ENCODE assay signal across 8 cellular contexts in the genomic region with DNA sequence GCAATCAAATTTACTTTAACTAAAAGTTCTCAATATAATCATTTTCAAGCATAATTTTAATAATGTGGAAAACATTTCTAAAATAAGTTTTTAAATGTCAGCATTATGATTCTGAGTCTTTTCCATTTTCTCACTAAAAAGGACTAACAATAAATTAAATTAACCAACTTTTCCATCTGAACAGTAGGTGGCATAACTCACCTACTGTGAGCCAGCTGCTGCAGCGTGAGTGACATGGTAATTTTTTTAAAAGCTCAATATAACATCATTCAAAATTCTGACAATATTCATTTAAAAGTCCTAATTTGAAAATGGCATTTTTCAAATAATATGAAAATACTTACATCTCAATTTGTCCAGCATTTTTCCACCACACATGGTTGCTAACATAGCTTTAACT.
DNase-seq lines count a peak whose midpoint lies in the region; ATAC-seq and TF ChIP-seq lines count a peak whose summit lies in the region.

No MANE protein-coding gene starts in this region.

- DNase-seq in AG09309 (ENCODE audit: low read depth) (no peak), GM12865 (ENCODE audit: low read depth) (peak; percentile 44), NOMO-1 treated with DMSO at 0.1 percent for 48 hours (lab: John Stamatoyannopoulos, UW; ENCODE audit: unreplicated experiment) (peak; percentile 6), endothelial cell (ENCODE audit: low spot score) (no peak), pons (ENCODE audit: low spot score) (peak; percentile 79)
- DNase-seq in stimulated activated CD4-positive, alpha-beta T cell treated with anti-CD3 and anti-CD28 coated beads, Interleukin-2, amount 100 ng/mL, for 48 hours: no peak

- no peak for ATAC-seq in activated CD4-positive, CD25-positive, alpha-beta regulatory T cell treated with anti-CD3 and anti-CD28 coated beads, Interleukin-2, amount 50 U/mL, for 24 hours
- ATAC-seq in GM21367 (IDR thresholded peaks at IDR 0.05; ENCODE audit: unreplicated experiment): no peak

- no peaks in the 10 kb centered on the region for H3K36me3 Mint-ChIP-seq in endothelial cell (ENCODE audit: low read depth, unreplicated experiment)

- no peak overlapping the region for H3K4me3 ChIP-seq in AG09309 (ENCODE audit: control insufficient read depth, low read depth, low read length)
- H3K4me3 ChIP-seq in GM12865 (ENCODE audit: low read depth, low read length): no peak overlapping the region

- H3K4me3 Mint-ChIP-seq in endothelial cell (ENCODE audit: unreplicated experiment): no peak overlapping the region

- TF ChIP-seq CTCF in AG09309 (IDR thresholded peaks at IDR 0.05; ENCODE audit: control insufficient read depth, insufficient read depth, low read depth, low read length, missing control alignments) (peak; percentile 58), GM12865 (IDR thresholded peaks at IDR 0.05; ENCODE audit: insufficient read depth, low read depth, low read length, missing control alignments) (peak; percentile 36), endothelial cell (IDR thresholded peaks at IDR 0.05; ENCODE audit: unreplicated experiment) (peak; percentile 50)

- no peak overlapping the region for H3K27ac Mint-ChIP-seq in endothelial cell (ENCODE audit: unreplicated experiment)

- H3K4me1 Mint-ChIP-seq in endothelial cell (ENCODE audit: unreplicated experiment): no peaks in the 10 kb centered on the region

- no peaks in the 10 kb centered on the region for H3K27me3 Mint-ChIP-seq in endothelial cell (ENCODE audit: unreplicated experiment)

- H3K9me3 Mint-ChIP-seq in endothelial cell (ENCODE audit: unreplicated experiment): no peaks in the 10 kb centered on the region

Comparison
In these comparisons a context has a peak if more than half of its experiments do, and no peak if none do; other contexts are left out.
1. DNase-seq: peak in GM12865 (single experiment), NOMO-1 treated with DMSO at 0.1 percent for 48 hours (single experiment) and pons (single experiment); none in AG09309 (single experiment), endothelial cell (single experiment) and stimulated activated CD4-positive, alpha-beta T cell treated with anti-CD3 and anti-CD28 coated beads, Interleukin-2, amount 100 ng/mL, for 48 hours (0 of 2).
2. Peak in every context shown above with its lines, with median percentiles within 50 percentile points of each other: CTCF ChIP-seq.